In genomic region chr4:4347585-4347984, GRCh38 we compare ENCODE assay signal across 14 cellular contexts. TPM values are rescaled to one million over a fixed set of nuclear protein-coding genes. Genes with fewer than 3 reads are reported as not detected.
"Had no signal": no experiment of that assay in that cellular context is flagged by ENCODE, and none has a peak within 500 bp of the region (broad histone marks: within the 10 kb centered on the region; RNA-seq: fewer than 3 reads in every experiment).

No MANE protein-coding gene starts in this region.

- H3K9ac ChIP-seq: neural progenitor cell had no signal

- DNase-seq: activated CD4-positive, alpha-beta memory T cell treated with anti-CD3 and anti-CD28 coated beads for 36 hours; activated CD4-positive, alpha-beta T cell treated with anti-CD3 and anti-CD28 coated beads for 1 hour; activated CD8-positive, alpha-beta memory T cell treated with anti-CD3 and anti-CD28 coated beads, Interleukin-2, amount 50 U/mL, for 4 hours; activated gamma-delta T cell treated with Interleukin-2 at 50 U/mL for 16 hours; activated T-cell treated with anti-CD3 and anti-CD28 coated beads, Interleukin-2, amount 50 U/mL, for 48 hours; dermis blood vessel endothelial cell; head of caudate nucleus; ovary; stimulated activated naive CD8-positive, alpha-beta T cell treated with anti-CD3 and anti-CD28 coated beads, Interleukin-15, amount 100 ng/mL, for 72 hours; SW 1271; T1000; upper lobe of left lung had no signal

- H3K27me3 ChIP-seq: neural progenitor cell, ovary, upper lobe of left lung had no signal

- H3K27ac ChIP-seq: neural progenitor cell, ovary, upper lobe of left lung had no signal

- ATAC-seq: sciatic nerve had no signal

- H3K27ac Mint-ChIP-seq: neural progenitor cell had no signal

- H3K4me2 ChIP-seq: neural progenitor cell had no signal

- H3K4me3 ChIP-seq: neural progenitor cell, ovary, upper lobe of left lung had no signal

- H2AFZ ChIP-seq: neural progenitor cell had no signal

- H3K36me3 ChIP-seq: neural progenitor cell, ovary, upper lobe of left lung had no signal

- H3K4me3 Mint-ChIP-seq: activated CD4-positive, alpha-beta memory T cell treated with anti-CD3 and anti-CD28 coated beads for 36 hours; neural progenitor cell had no signal

- H3K36me3 Mint-ChIP-seq: neural progenitor cell had no signal

- H3K4me1 ChIP-seq: upper lobe of left lung had no signal

- H3K27me3 Mint-ChIP-seq: activated CD4-positive, alpha-beta memory T cell treated with anti-CD3 and anti-CD28 coated beads for 36 hours; stimulated activated naive CD8-positive, alpha-beta T cell treated with anti-CD3 and anti-CD28 coated beads, Interleukin-15, amount 100 ng/mL, for 72 hours had no signal

- H3K9me3 ChIP-seq: ovary, upper lobe of left lung had no signal

RNA-seq across cellular contexts. Expression of gene NSG1, which starts 39.3 kb away (rescaled TPM):
- total RNA-seq: dermis blood vessel endothelial cell had no signal
